In the genomic region with DNA sequence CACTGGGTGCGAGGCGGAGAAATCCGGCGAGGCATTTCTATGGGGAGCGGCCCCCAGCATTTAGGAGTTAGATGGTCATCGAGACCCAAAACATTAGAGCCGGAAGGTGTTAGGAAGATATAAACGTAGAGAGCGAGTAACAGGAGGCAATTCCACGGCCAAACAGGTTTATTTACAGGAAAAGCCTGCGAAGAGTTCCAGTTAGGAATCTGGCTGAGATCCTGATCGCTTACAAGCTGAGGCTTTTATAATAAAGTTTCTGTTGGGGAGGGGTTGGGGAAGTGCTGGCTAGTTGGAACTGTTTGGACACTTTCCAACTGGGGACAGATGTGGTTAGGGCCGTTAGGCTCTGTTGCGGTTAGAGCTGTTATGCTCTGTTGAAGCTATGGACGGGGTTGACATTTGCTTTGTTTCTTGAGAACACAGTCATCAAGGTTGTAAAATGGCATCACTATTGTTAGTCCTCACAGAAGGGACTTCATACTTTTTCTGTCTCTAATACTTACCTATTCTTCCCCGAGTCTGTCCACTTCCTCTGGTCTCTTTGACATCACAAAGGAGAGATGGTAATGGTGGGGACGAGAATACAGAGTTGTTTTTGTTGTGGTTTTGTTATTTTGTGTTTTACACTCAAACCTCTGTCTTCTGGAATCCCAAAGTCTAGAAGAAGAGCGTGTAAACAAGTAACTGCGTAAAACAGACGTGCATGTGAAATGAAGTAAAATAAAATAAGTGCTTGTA, we compare ENCODE assay signal across 8 cellular contexts. TPM values are rescaled to one million over a fixed set of nuclear protein-coding genes. Genes with fewer than 3 reads are reported as not detected.
A peak's percentile ranks its signal among the peaks of the same experiment; 100 is the strongest.
DNase-seq lines count a peak whose midpoint lies in the region; ATAC-seq, FAIRE-seq and TF ChIP-seq lines count a peak whose summit lies in the region.

No MANE protein-coding gene starts in this region.

- dilution Hi-C loops in keratinocyte (cut with MboI; ENCODE audit: extremely low pct_ligation_motif_present, low sequenced_read_pairs), result no loop called here

- peak; percentile 64 for DNase-seq in SIG-M5 treated with dmso at 0.1 percent for 504 hours (lab: John Stamatoyannopoulos, UW; ENCODE audit: unreplicated experiment)
- no peak for DNase-seq in SIG-M5 (lab: John Stamatoyannopoulos, UW)
- DNase-seq in HFF-Myc (ENCODE audit: extremely low read depth, low read depth), result peak; percentile 60
- peak; percentile 35 to 65 for DNase-seq in NCI-H524 (lab: John Stamatoyannopoulos, UW)
- DNase-seq in astrocyte of the spinal cord (ENCODE audit: low read depth, low spot score), result peak; percentile 51
- no peak for DNase-seq in keratinocyte (ENCODE audit: low read depth, low spot score)

- no peak for FAIRE-seq in keratinocyte (lab: Jason Lieb, UNC)

- H3K27ac ChIP-seq in keratinocyte (ENCODE audit: control insufficient read depth, insufficient read depth, low read length), result peak overlapping the region; percentile 86
- peak overlapping the region; percentile 99 for H3K27ac ChIP-seq in stomach smooth muscle (ENCODE audit: low read length)

- H3K9ac ChIP-seq in keratinocyte (ENCODE audit: control insufficient read depth, extremely low read depth, insufficient read depth, low read length) (peak overlapping the region; percentile 82), stomach smooth muscle (ENCODE audit: low read length in 2 of 2) (peak overlapping the region; percentile 90 to 99)

- peak overlapping the region; percentile 87 for H2AFZ ChIP-seq in keratinocyte (ENCODE audit: control insufficient read depth, low read length)

- H3K4me2 ChIP-seq in keratinocyte (ENCODE audit: control insufficient read depth, extremely low read depth, insufficient read depth, low read depth, low read length), result peak overlapping the region; percentile 95

- no peaks in the 10 kb centered on the region for H4K20me1 ChIP-seq in keratinocyte (ENCODE audit: control insufficient read depth, extremely low read depth, insufficient read depth, low read length)

- no peak for ATAC-seq in GM21526 (IDR thresholded peaks at IDR 0.05; ENCODE audit: low FRiP score, unreplicated experiment)

- no peaks in the 10 kb centered on the region for H3K9me1 ChIP-seq in keratinocyte (ENCODE audit: control insufficient read depth, extremely low read depth, insufficient read depth, low read length)

- H3K4me1 ChIP-seq in keratinocyte (ENCODE audit: control insufficient read depth, extremely low read depth, insufficient read depth, low read length), result peaks cover 13% of the 10 kb centered on the region
- peaks cover 12% of the 10 kb centered on the region for H3K4me1 ChIP-seq in stomach smooth muscle (ENCODE audit: control insufficient read depth, insufficient read depth, low read length)

- in situ Hi-C loops in astrocyte of the spinal cord (cut with HindIII; ENCODE audit: low sequenced_read_pairs), result no loop called here

- H3K36me3 ChIP-seq in keratinocyte (ENCODE audit: control insufficient read depth in 2 of 2, extremely low read depth in 1 of 2, insufficient read depth in 2 of 2, low read length in 2 of 2), result no peaks in the 10 kb centered on the region
- peaks cover 0 to 2% of the 10 kb centered on the region in 2 donors for H3K36me3 ChIP-seq in stomach smooth muscle (ENCODE audit: control insufficient read depth in 2 of 2, insufficient read depth in 2 of 2, low read length in 2 of 2)

- H3K9me3 ChIP-seq in keratinocyte (ENCODE audit: control insufficient read depth, low read depth, low read length) (no peaks in the 10 kb centered on the region), stomach smooth muscle (ENCODE audit: control insufficient read depth in 2 of 2, low read length in 2 of 2) (no peaks in the 10 kb centered on the region)

- TF ChIP-seq CTCF in HFF-Myc (IDR thresholded peaks at IDR 0.05; ENCODE audit: low read depth, low read length, missing control alignments) (no peak), astrocyte of the spinal cord (IDR thresholded peaks at IDR 0.05; ENCODE audit: low read depth, low read length) (no peak), keratinocyte (optimal IDR thresholded peaks at IDR 0.05 in 1 of 3, IDR thresholded peaks at IDR 0.05 in 1 of 3, conservative IDR thresholded peaks at IDR 0.05 in 1 of 3; ENCODE audit: extremely low read depth in 1 of 3, insufficient read depth in 2 of 3, low read length in 3 of 3) (no peak)

- H3K79me2 ChIP-seq in keratinocyte (ENCODE audit: control insufficient read depth, insufficient read depth, low read length), result no peaks in the 10 kb centered on the region

- H3K4me3 ChIP-seq in HFF-Myc (replicated peaks; ENCODE audit: low read depth, low read length) (peak overlapping the region; percentile 52), astrocyte of the spinal cord (ENCODE audit: low read depth, low read length) (peak overlapping the region; percentile 71), keratinocyte (ENCODE audit: control insufficient read depth in 2 of 3, extremely low read depth in 1 of 3, insufficient read depth in 2 of 3, low read depth in 1 of 3, low read length in 3 of 3) (peak overlapping the region; percentile 51 to 85 (median 81)), stomach smooth muscle (ENCODE audit: low read length in 2 of 2) (peak overlapping the region; percentile 71 to 83)

- H3K27me3 ChIP-seq in keratinocyte (ENCODE audit: control insufficient read depth, extremely low read depth, insufficient read depth, low read length), result no peaks in the 10 kb centered on the region
- H3K27me3 ChIP-seq in stomach smooth muscle (ENCODE audit: control insufficient read depth in 1 of 2, insufficient read depth in 2 of 2, low read length in 2 of 2), result no peaks in the 10 kb centered on the region

RNA-seq across cellular contexts. Expression of a gene that starts 0.5 kb away (rescaled TPM):
- polyA plus RNA-seq in keratinocyte, result 14.4 to 21.7 TPM (median 15.8 TPM) in 3 replicates
- 44.7 TPM for polyA plus RNA-seq in keratinocyte (2011; ENCODE audit: low read depth)
- 15.3 and 24.3 TPM in 2 replicates for polyA plus RNA-seq in keratinocyte (2011; cell fraction: cytosol; rRNA removed)
- 45.9 and 54.9 TPM in 2 replicates for polyA plus RNA-seq in keratinocyte (2011; cell fraction: nucleus; rRNA removed)
- 12.4 and 13.1 TPM in 2 replicates for polyA plus RNA-seq in keratinocyte (2012; ENCODE audit: low replicate concordance)
- polyA minus RNA-seq in keratinocyte, result 9.9 to 29.3 TPM (median 28.8 TPM) in 3 replicates
- 11.3 TPM for polyA minus RNA-seq in keratinocyte (2011; cell fraction: cytosol; rRNA and poly(A)+ RNA removed)
- polyA minus RNA-seq in keratinocyte (2011; cell fraction: nucleus; rRNA and poly(A)+ RNA removed), result 13.7 and 24.4 TPM in 2 replicates

RNA-seq across cellular contexts. Expression of a gene that starts 13.3 kb away (rescaled TPM):
- 2.2 to 3.1 TPM (median 2.9 TPM) in 3 replicates for polyA plus RNA-seq in keratinocyte
- polyA plus RNA-seq in keratinocyte (2011; ENCODE audit: low read depth), result 0.52 TPM
- polyA plus RNA-seq in keratinocyte (2011; cell fraction: cytosol; rRNA removed), result 1.3 and 2.1 TPM in 2 replicates
- 4.3 and 5.1 TPM in 2 replicates for polyA plus RNA-seq in keratinocyte (2011; cell fraction: nucleus; rRNA removed)
- 0.99 and 1.6 TPM in 2 replicates for polyA plus RNA-seq in keratinocyte (2012; ENCODE audit: low replicate concordance)
- polyA minus RNA-seq in keratinocyte, result 0.56 to 2.8 TPM (median 1.9 TPM) in 3 replicates
- polyA minus RNA-seq in keratinocyte (2011; cell fraction: cytosol; rRNA and poly(A)+ RNA removed), result 2.7 TPM
- polyA minus RNA-seq in keratinocyte (2011; cell fraction: nucleus; rRNA and poly(A)+ RNA removed), result 2.2 and 4.0 TPM in 2 replicates

RNA-seq across cellular contexts. Expression of a gene that starts 55.1 kb away (rescaled TPM):
- polyA plus RNA-seq in keratinocyte, result 2.1 to 3.6 TPM (median 3.1 TPM) in 3 replicates
- polyA plus RNA-seq in keratinocyte (2011; ENCODE audit: low read depth), result 2.0 TPM
- polyA plus RNA-seq in keratinocyte (2011; cell fraction: cytosol; rRNA removed), result 1.9 and 2.6 TPM in 2 replicates
- polyA plus RNA-seq in keratinocyte (2011; cell fraction: nucleus; rRNA removed), result 3.6 and 3.7 TPM in 2 replicates
- polyA plus RNA-seq in keratinocyte (2012; ENCODE audit: low replicate concordance), result 1.4 and 3.3 TPM in 2 replicates
- 0.52 to 2.1 TPM (median 2.1 TPM) in 3 replicates for polyA minus RNA-seq in keratinocyte
- 3.3 TPM for polyA minus RNA-seq in keratinocyte (2011; cell fraction: cytosol; rRNA and poly(A)+ RNA removed)
- polyA minus RNA-seq in keratinocyte (2011; cell fraction: nucleus; rRNA and poly(A)+ RNA removed), result 2.2 and 2.3 TPM in 2 replicates

Comparison
In these comparisons a context has a peak if more than half of its experiments do, and no peak if none do; other contexts are left out.
1. DNase-seq: peak in SIG-M5 treated with dmso at 0.1 percent for 504 hours (single experiment), HFF-Myc (single experiment), NCI-H524 (2 of 2) and astrocyte of the spinal cord (single experiment); none in SIG-M5 (single experiment) and keratinocyte (single experiment).
2. Peak in every context shown above with its lines, with median percentiles within 50 percentile points of each other: H3K4me3 ChIP-seq.